In genomic region chr17:36824678-36825091, GRCh38 we compare ENCODE assay signal across 27 cellular contexts.
DNase-seq lines count a peak whose midpoint lies in the region; ATAC-seq, FAIRE-seq and TF ChIP-seq lines count a peak whose summit lies in the region.
"Had no signal": no experiment of that assay in that cellular context is flagged by ENCODE, and none has a peak within 500 bp of the region (broad histone marks: within the 10 kb centered on the region; RNA-seq: fewer than 3 reads in every experiment).

No MANE protein-coding gene starts in this region.

- no peaks in the 10 kb centered on the region for H4K20me1 ChIP-seq in GM23338 (replicated peaks; ENCODE audit: insufficient read depth)
- no peaks in the 10 kb centered on the region for H4K20me1 ChIP-seq in H1 (replicated peaks in 1 of 2; ENCODE audit: control insufficient read depth in 1 of 2, insufficient read depth in 2 of 2, low read length in 2 of 2)
- H4K20me1 ChIP-seq: BLaER1 had no signal

- intact Hi-C loops in tibial artery (cut with DNase I; ENCODE audit: low total_unique reads) = no loop called here

- no peak overlapping the region for H3K23ac ChIP-seq in H1 (ENCODE audit: insufficient read length)
- no peak overlapping the region for H3K23ac ChIP-seq in mesendoderm (ENCODE audit: low read length)

- H3K4me1 ChIP-seq in GM23338 (ENCODE audit: insufficient read depth) (peaks cover 8% of the 10 kb centered on the region), H1 (replicated peaks in 1 of 4; ENCODE audit: control insufficient read depth in 3 of 4, insufficient read depth in 4 of 4, low read length in 3 of 4) (peaks cover 0 to 20% (median 14%) of the 10 kb centered on the region in 4 experiments; a peak in 6 of 7 replicates), mesendoderm (ENCODE audit: control insufficient read depth, low read depth, low read length) (peaks cover 7% of the 10 kb centered on the region), tibial artery (no peaks in the 10 kb centered on the region), small intestine (ENCODE audit: control insufficient read depth in 2 of 2, insufficient read depth in 1 of 2, low read depth in 1 of 2, low read length in 1 of 2) (no peaks in the 10 kb centered on the region)
- H3K4me1 ChIP-seq: right atrium auricular region had no signal

- no peak overlapping the region for H3K4me3 ChIP-seq in GM23338
- H3K4me3 ChIP-seq in H1 (ENCODE audit: extremely low read depth in 1 of 4, insufficient read depth in 2 of 4, low read depth in 3 of 4, low read length in 4 of 4) = no peak overlapping the region
- no peak overlapping the region for H3K4me3 ChIP-seq in mesendoderm (ENCODE audit: low read length)
- no peak overlapping the region for H3K4me3 ChIP-seq in tibial artery
- H3K4me3 ChIP-seq in small intestine (ENCODE audit: low read depth in 1 of 2, low read length in 2 of 2) = no peak overlapping the region
- H3K4me3 ChIP-seq: BLaER1, right atrium auricular region had no signal

- H2AK5ac ChIP-seq in H1 (ENCODE audit: low read depth, low read length) (no peak overlapping the region), mesendoderm (ENCODE audit: low read length) (peak overlapping the region; percentile 55)

- H2BK20ac ChIP-seq in H1 (ENCODE audit: low read length) = no peak overlapping the region

- H3K9me2 ChIP-seq in GM23338 (ENCODE audit: insufficient read depth) = no peaks in the 10 kb centered on the region

- peak overlapping the region; percentile 4; the same call in 1 of the 2 replicates for H2BK15ac ChIP-seq in H1 (ENCODE audit: low read length)
- no peak overlapping the region for H2BK15ac ChIP-seq in mesendoderm (replicated peaks; ENCODE audit: low read depth)

- DNase-seq in GM23338 (ENCODE audit: low spot score) = no peak
- peak; percentile 18 for DNase-seq in M059J (ENCODE audit: low read depth)
- DNase-seq in H1 (ENCODE audit: low read depth in 1 of 2, low spot score in 2 of 2) = no peak
- peak; percentile 56 for DNase-seq in mesendoderm
- DNase-seq in GM19239 (ENCODE audit: insufficient read length, low spot score) = no peak
- DNase-seq in tibial artery = no peak
- DNase-seq in small intestine = no peak
- DNase-seq in NCI-H2196 treated with DMSO at 0.1 percent for 48 hours (lab: John Stamatoyannopoulos, UW; ENCODE audit: unreplicated experiment) = no peak
- DNase-seq: activated CD4-positive, alpha-beta T cell treated with anti-CD3 and anti-CD28 coated beads, Interleukin-2, amount 10 ng/mL, durations not matched to agents 7 days and 5 days; hippocampal formation; Kasumi-1; kidney; naive B cell; NCI-H1436 treated with DMSO at 0.1 percent for 48 hours; NCI-H2171 treated with DMSO at 0.1 percent for 48 hours; NCI-H82; OCI-M1; SIG-M5; stimulated activated CD4-positive, alpha-beta T cell treated with anti-CD3 and anti-CD28 coated beads, Interleukin-15, amount 100 ng/mL, for 24 hours had no signal

- POLR2A ChIA-PET in H1 (lab: Charles Lee; ENCODE audit: partially characterized antibody) = interaction anchor here (1.5 to 1.8 kb wide), 2 partner anchors 12 to 29 kb away, joined by 3 to 5 read pairs; no protein-coding TSS in a partner anchor

- H3K79me1 ChIP-seq in H1 (ENCODE audit: low read depth, low read length) (no peaks in the 10 kb centered on the region; the same call in 1 of the 2 replicates), mesendoderm (ENCODE audit: low read length) (no peaks in the 10 kb centered on the region)

- H3K4me3 Mint-ChIP-seq in GM23338 = no peak overlapping the region
- H3K4me3 Mint-ChIP-seq: activated CD4-positive, alpha-beta T cell treated with anti-CD3 and anti-CD28 coated beads, Interleukin-2, amount 10 ng/mL, durations not matched to agents 7 days and 5 days; dendritic cell treated with granulocyte-macrophage colony-stimulating factor and Interleukin-4, amounts not matched to agents 40 ng/mL and 50 ng/mL, for 4 days; memory B cell; naive B cell; T-helper 1 cell treated with Interleukin-12 subunit alpha and Interleukin-12 subunit beta and Interleukin-4 antibody, amounts not matched to agents 30 μg/mL and 1 μg/mL, for 36 hours had no signal

- H3K9me3 Mint-ChIP-seq in GM23338 = no peaks in the 10 kb centered on the region
- H3K9me3 Mint-ChIP-seq: activated CD4-positive, alpha-beta T cell treated with anti-CD3 and anti-CD28 coated beads, Interleukin-2, amount 10 ng/mL, durations not matched to agents 7 days and 5 days; dendritic cell treated with granulocyte-macrophage colony-stimulating factor and Interleukin-4, amounts not matched to agents 40 ng/mL and 50 ng/mL, for 4 days; memory B cell; naive B cell; T-helper 1 cell treated with Interleukin-12 subunit alpha and Interleukin-12 subunit beta and Interleukin-4 antibody, amounts not matched to agents 30 μg/mL and 1 μg/mL, for 36 hours had no signal

- H4K8ac ChIP-seq in H1 (ENCODE audit: extremely low read depth, insufficient read depth, low read length) (no peak overlapping the region), mesendoderm (ENCODE audit: low read depth, low read length) (no peak overlapping the region)

- H3F3A ChIP-seq in GM23338 (replicated peaks; ENCODE audit: low read depth) = no peaks in the 10 kb centered on the region

- peaks cover 3% of the 10 kb centered on the region; the same call in 1 of the 3 replicates for H3K36me3 Mint-ChIP-seq in GM23338 (ENCODE audit: low read depth)
- H3K36me3 Mint-ChIP-seq: memory B cell, naive B cell had no signal

- H2AFZ ChIP-seq in GM23338 (no peak overlapping the region), H1 (ENCODE audit: low read length) (no peak overlapping the region)

- H3K27ac ChIP-seq in GM23338 (ENCODE audit: low read depth) (no peak overlapping the region), H1 (ENCODE audit: low read depth, low read length) (no peak overlapping the region), mesendoderm (ENCODE audit: low read depth, low read length) (no peak overlapping the region), tibial artery (no peak overlapping the region), small intestine (ENCODE audit: low read depth in 1 of 2, low read length in 1 of 2) (no peak overlapping the region)
- H3K27ac ChIP-seq: BLaER1, right atrium auricular region had no signal

- no peak for TF ChIP-seq RAD21 in H1 (IDR thresholded peaks at IDR 0.05 in 1 of 2, conservative IDR thresholded peaks at IDR 0.05 in 1 of 2; ENCODE audit: low read depth in 2 of 2, low read length in 2 of 2)

- peaks cover 45% of the 10 kb centered on the region for H3K4me1 Mint-ChIP-seq in GM23338
- H3K4me1 Mint-ChIP-seq: activated CD4-positive, alpha-beta T cell treated with anti-CD3 and anti-CD28 coated beads, Interleukin-2, amount 10 ng/mL, durations not matched to agents 7 days and 5 days; memory B cell; naive B cell had no signal

- H3K9ac ChIP-seq in H1 (replicated peaks in 1 of 4; ENCODE audit: extremely low read depth in 1 of 4, low read depth in 3 of 4, low read length in 3 of 4) (no peak overlapping the region), mesendoderm (ENCODE audit: low read length) (no peak overlapping the region)
- H3K9ac ChIP-seq: BLaER1 had no signal

- H3K27me3 Mint-ChIP-seq in GM23338 (ENCODE audit: insufficient read depth, low read depth, poor library complexity) = peaks cover 22% of the 10 kb centered on the region

- TF ChIP-seq CTCF in GM23338 (conservative IDR thresholded peaks at IDR 0.05; ENCODE audit: low read depth in 2 of 2) (no peak), H1 (IDR thresholded peaks at IDR 0.05; ENCODE audit: control extremely low read depth in 1 of 3, insufficient read depth in 1 of 3, low read depth in 1 of 3, low read length in 3 of 3) (no peak), tibial artery (IDR thresholded peaks at IDR 0.05) (no peak)

- H3K9me3 ChIP-seq in H1 (ENCODE audit: insufficient read depth in 2 of 2, low read depth in 1 of 2, low read length in 1 of 2) = no peaks in the 10 kb centered on the region
- no peaks in the 10 kb centered on the region for H3K9me3 ChIP-seq in tibial artery
- no peaks in the 10 kb centered on the region for H3K9me3 ChIP-seq in small intestine (ENCODE audit: control insufficient read depth, low read depth)
- H3K9me3 ChIP-seq: BLaER1, right atrium auricular region had no signal

- TF ChIP-seq EP300 in H1 (IDR thresholded peaks at IDR 0.05; ENCODE audit: borderline replicate concordance in 1 of 2, low read depth in 2 of 2, low read length in 2 of 2) = no peak

- H3K23me2 ChIP-seq in H1 (ENCODE audit: low read depth, low read length) = no peaks in the 10 kb centered on the region

- CTCF ChIA-PET in H1 (lab: Charles Lee; ENCODE audit: partially characterized antibody) = interaction anchor here (0.7 to 2.6 kb wide), 7 partner anchors 9 to 197 kb away, joined by 3 to 7 read pairs (median 6); no protein-coding TSS in a partner anchor

- H3K27me3 ChIP-seq in GM23338 (ENCODE audit: insufficient read depth) (no peaks in the 10 kb centered on the region), H1 (replicated peaks in 1 of 4; ENCODE audit: control insufficient read depth in 3 of 4, extremely low read depth in 1 of 4, insufficient read depth in 3 of 4, low read length in 3 of 4) (peaks cover 0 to 2% (median 0%) of the 10 kb centered on the region in 4 experiments; a peak in 1 of 7 replicates), mesendoderm (ENCODE audit: insufficient read depth, low read length, poor library complexity) (no peaks in the 10 kb centered on the region), tibial artery (peaks cover 0 to 66% of the 10 kb centered on the region in 2 donors), small intestine (ENCODE audit: control insufficient read depth in 2 of 2, insufficient read depth in 2 of 2, low read length in 2 of 2) (peaks cover 0 to 15% of the 10 kb centered on the region in 2 donors)
- H3K27me3 ChIP-seq: BLaER1 had no signal

- H2BK120ac ChIP-seq in H1 (replicated peaks; ENCODE audit: low read depth, low read length) = no peak overlapping the region
- no peak overlapping the region for H2BK120ac ChIP-seq in mesendoderm (ENCODE audit: low read depth, low read length)

- peak; percentile 44 for ATAC-seq in GM23338

- H2BK5ac ChIP-seq in H1 (ENCODE audit: low read depth, low read length) (no peak overlapping the region), mesendoderm (ENCODE audit: low read length) (no peak overlapping the region)

- H3K14ac ChIP-seq in H1 (ENCODE audit: insufficient read length) = no peak overlapping the region

- H4K91ac ChIP-seq in H1 (replicated peaks; ENCODE audit: insufficient read length, low read length) = no peak overlapping the region

- H3K36me3 ChIP-seq in GM23338 (ENCODE audit: insufficient read depth) (no peaks in the 10 kb centered on the region), H1 (ENCODE audit: control insufficient read depth in 2 of 4, insufficient read depth in 4 of 4, low read length in 3 of 4) (no peaks in the 10 kb centered on the region), mesendoderm (ENCODE audit: control insufficient read depth, insufficient read depth, low read length) (no peaks in the 10 kb centered on the region), tibial artery (no peaks in the 10 kb centered on the region), small intestine (ENCODE audit: control insufficient read depth in 2 of 2, insufficient read depth in 2 of 2, low read length in 2 of 2) (no peaks in the 10 kb centered on the region)
- H3K36me3 ChIP-seq: BLaER1, right atrium auricular region had no signal

- no peak for TF ChIP-seq POLR2A in H1 (IDR thresholded peaks at IDR 0.05; ENCODE audit: control extremely low read depth in 1 of 2, low read depth in 2 of 2, low read length in 2 of 2)

- H3K27ac Mint-ChIP-seq in GM23338 = no peak overlapping the region
- H3K27ac Mint-ChIP-seq: activated CD4-positive, alpha-beta T cell treated with anti-CD3 and anti-CD28 coated beads, Interleukin-2, amount 10 ng/mL, durations not matched to agents 7 days and 5 days; dendritic cell treated with granulocyte-macrophage colony-stimulating factor and Interleukin-4, amounts not matched to agents 40 ng/mL and 50 ng/mL, for 4 days; memory B cell; naive B cell; T-helper 1 cell treated with Interleukin-12 subunit alpha and Interleukin-12 subunit beta and Interleukin-4 antibody, amounts not matched to agents 30 μg/mL and 1 μg/mL, for 36 hours had no signal

- H3K4ac ChIP-seq in H1 (replicated peaks; ENCODE audit: insufficient read length, low read depth, low read length) = no peak overlapping the region
- no peak overlapping the region for H3K4ac ChIP-seq in mesendoderm (ENCODE audit: low read depth, low read length)

- WGBS in H1 (ENCODE audit: extremely low coverage in 1 of 2, insufficient coverage in 1 of 2, insufficient read length in 1 of 2, insufficient replicate concordance in 2 of 2, low coverage in 1 of 2, low lambda C conversion rate in 2 of 2, missing lambda C conversion rate in 1 of 2), 2 experiments = 82% methylated on average over 5 of the region's 5 CpGs; no CpG with 5 or more reads in 1 of the 2 experiments
- no CpG with 5 or more reads among the region's 5 CpGs for WGBS in mesendoderm (ENCODE audit: extremely low coverage, insufficient coverage, low lambda C conversion rate)
- 52 to 67% (median 55%) methylated on average over 5 of the region's 5 CpGs for WGBS in small intestine, 3 donors

- no peak overlapping the region for H3K56ac ChIP-seq in H1 (replicated peaks; ENCODE audit: insufficient read length, low read depth, low read length)
- peak overlapping the region; percentile 26 for H3K56ac ChIP-seq in mesendoderm (ENCODE audit: low read length)

- FAIRE-seq in H1 (lab: Jason Lieb, UNC) = no peak
- FAIRE-seq in GM19239 (lab: Jason Lieb, UNC) = no peak
- FAIRE-seq in small intestine (lab: Jason Lieb, UNC) = no peak
- FAIRE-seq: frontal cortex, G401.6, kidney, urothelium cell line had no signal

- H4K5ac ChIP-seq in H1 (ENCODE audit: insufficient read length, low read depth, low read length) = no peak overlapping the region
- no peak overlapping the region for H4K5ac ChIP-seq in mesendoderm (ENCODE audit: low read length)

- H3K18ac ChIP-seq in H1 (ENCODE audit: extremely low read depth, low read length) (no peak overlapping the region; the same call in 1 of the 2 replicates), mesendoderm (ENCODE audit: low read length) (no peak overlapping the region)

- H3K79me2 ChIP-seq in GM23338 (replicated peaks; ENCODE audit: insufficient read depth) = no peaks in the 10 kb centered on the region
- no peaks in the 10 kb centered on the region for H3K79me2 ChIP-seq in H1 (ENCODE audit: control insufficient read depth in 1 of 2, insufficient read depth in 2 of 2, low read length in 2 of 2)
- H3K79me2 ChIP-seq in mesendoderm (ENCODE audit: control insufficient read depth, insufficient read depth, low read length) = no peaks in the 10 kb centered on the region

- H3K4me2 ChIP-seq in GM23338 = no peak overlapping the region
- H3K4me2 ChIP-seq in H1 (ENCODE audit: insufficient read depth in 1 of 2, low read depth in 2 of 2, low read length in 2 of 2) = no peak overlapping the region
- no peak overlapping the region for H3K4me2 ChIP-seq in mesendoderm (ENCODE audit: low read length)
- H3K4me2 ChIP-seq: BLaER1 had no signal

- no peak overlapping the region for H2BK12ac ChIP-seq in H1 (ENCODE audit: low read depth, low read length)

Comparison
In these comparisons a context has a peak if more than half of its experiments do, and no peak if none do; other contexts are left out.
1. DNase-seq: peak in M059J (single experiment) and mesendoderm (single experiment); none in GM23338 (single experiment), H1 (0 of 2), GM19239 (single experiment), tibial artery (0 of 2), small intestine (single experiment) and NCI-H2196 treated with DMSO at 0.1 percent for 48 hours (single experiment).